8 cellular contexts compared by ENCODE assay signal in genomic region chr7:40138973-40139372, GRCh38. TPM values are rescaled to one million over a fixed set of nuclear protein-coding genes. Genes with fewer than 3 reads are reported as not detected.
"Had no signal": no experiment of that assay in that cellular context is flagged by ENCODE, and none has a peak within 500 bp of the region (broad histone marks: within the 10 kb centered on the region; RNA-seq: fewer than 3 reads in every experiment).

No MANE protein-coding gene starts in this region.

- ATAC-seq: GM23338, K562 had no signal

- H3K4me3 ChIP-seq: GM23338, K562 had no signal

- H3K9me3 Mint-ChIP-seq: GM23338, H9, HFFc6 had no signal

- H3K4me3 Mint-ChIP-seq: GM23338, H9 had no signal

- DNase-seq: H9, HCEC 1CT, HFFc6, IMR-90, KG1 had no signal

- H3K27ac Mint-ChIP-seq: H9, HFFc6 had no signal

RNA-seq across cellular contexts. Expression of gene SUGCT, which starts 4.2 kb away (rescaled TPM):
- total RNA-seq: HT-29 had no signal
